Comparison of ENCODE assay signal across 9 cellular contexts in genomic region chr1:150628766-150629114, GRCh38. TPM values are rescaled to one million over a fixed set of nuclear protein-coding genes. Genes with fewer than 3 reads are reported as not detected.
DNase-seq lines count a peak whose midpoint lies in the region; ATAC-seq and TF ChIP-seq lines count a peak whose summit lies in the region.
"Had no signal": no experiment of that assay in that cellular context is flagged by ENCODE, and none has a peak within 500 bp of the region (broad histone marks: within the 10 kb centered on the region; RNA-seq: fewer than 3 reads in every experiment).

No MANE protein-coding gene starts in this region.

- H3K4me1 ChIP-seq in right atrium auricular region (peaks cover 0 to 22% of the 10 kb centered on the region in 2 donors), colonic mucosa (no peaks in the 10 kb centered on the region), mucosa of descending colon (ENCODE audit: low read depth) (peaks cover 22% of the 10 kb centered on the region)

- peaks cover 26% of the 10 kb centered on the region for H3K4me1 Mint-ChIP-seq in activated naive CD4-positive, alpha-beta T cell treated with anti-CD3 and anti-CD28 coated beads, Interleukin-2, amount 10 ng/mL, durations not matched to agents 7 days and 5 days
- H3K4me1 Mint-ChIP-seq in glutamatergic neuron (ENCODE audit: low read depth, unreplicated experiment), result peaks cover 13% of the 10 kb centered on the region

- intact Hi-C loops in cardiac septum (cut with DNase I), result loop anchor here (1.0 to 10.0 kb wide), 2 partner anchors 67 to 296 kb away; partner anchors contain the start of gene SETDB1
- intact Hi-C loops in colonic mucosa (cut with DNase I), result loop anchor here (10.0 kb wide), 1 partner anchor 164 kb away; no protein-coding TSS in a partner anchor
- intact Hi-C loops in mucosa of descending colon (cut with DNase I, micrococcal nuclease), result loop anchor here in 1 of 2 donors (10.0 kb wide), 1 partner anchor 74 kb away; no protein-coding TSS in a partner anchor

- H3K36me3 Mint-ChIP-seq in activated naive CD4-positive, alpha-beta T cell treated with anti-CD3 and anti-CD28 coated beads, Interleukin-2, amount 10 ng/mL, durations not matched to agents 7 days and 5 days, result peaks cover 39% of the 10 kb centered on the region
- H3K36me3 Mint-ChIP-seq in glutamatergic neuron (ENCODE audit: unreplicated experiment), result no peaks in the 10 kb centered on the region

- H3K27ac Mint-ChIP-seq in activated naive CD4-positive, alpha-beta T cell treated with anti-CD3 and anti-CD28 coated beads, Interleukin-2, amount 10 ng/mL, durations not matched to agents 7 days and 5 days, result no peak overlapping the region
- no peak overlapping the region for H3K27ac Mint-ChIP-seq in glutamatergic neuron (ENCODE audit: unreplicated experiment)
- H3K27ac Mint-ChIP-seq: activated CD4-positive, alpha-beta T cell treated with anti-CD3 and anti-CD28 coated beads for 36 hours had no signal

- ATAC-seq in mucosa of descending colon (no peak), HG02763 (IDR thresholded peaks at IDR 0.05; ENCODE audit: unreplicated experiment) (no peak)

- CTCF ChIA-PET in activated naive CD4-positive, alpha-beta T cell treated with anti-CD3 and anti-CD28 coated beads, Interleukin-2, amount 10 ng/mL, durations not matched to agents 7 days and 5 days (lab: Charles Lee), result interaction anchor here (0.9 to 3.6 kb wide), 6 partner anchors 8 to 345 kb away, joined by 3 to 58 read pairs (median 4); partner anchors contain the start of gene MCL1

- H3K9me3 ChIP-seq in right atrium auricular region (no peaks in the 10 kb centered on the region), colonic mucosa (no peaks in the 10 kb centered on the region), mucosa of descending colon (no peaks in the 10 kb centered on the region)

- no peak overlapping the region for H3K4me3 Mint-ChIP-seq in activated naive CD4-positive, alpha-beta T cell treated with anti-CD3 and anti-CD28 coated beads, Interleukin-2, amount 10 ng/mL, durations not matched to agents 7 days and 5 days
- H3K4me3 Mint-ChIP-seq in glutamatergic neuron (ENCODE audit: unreplicated experiment), result no peak overlapping the region
- H3K4me3 Mint-ChIP-seq: activated CD4-positive, alpha-beta T cell treated with anti-CD3 and anti-CD28 coated beads for 36 hours had no signal

- no peaks in the 10 kb centered on the region for H3K9me3 Mint-ChIP-seq in activated naive CD4-positive, alpha-beta T cell treated with anti-CD3 and anti-CD28 coated beads, Interleukin-2, amount 10 ng/mL, durations not matched to agents 7 days and 5 days
- H3K9me3 Mint-ChIP-seq in glutamatergic neuron (ENCODE audit: unreplicated experiment), result peaks cover 5% of the 10 kb centered on the region

- H3K27ac ChIP-seq in right atrium auricular region, result peak overlapping the region; percentile 96 to 98
- peak overlapping the region; percentile 84 for H3K27ac ChIP-seq in colonic mucosa

- peak overlapping the region; percentile 53 to 85 for H3K9ac ChIP-seq in colonic mucosa (ENCODE audit: low read depth in 2 of 2, low read length in 2 of 2)

- TF ChIP-seq CTCF in right atrium auricular region (IDR thresholded peaks at IDR 0.05), result no peak
- no peak for TF ChIP-seq CTCF in colonic mucosa (IDR thresholded peaks at IDR 0.05)
- TF ChIP-seq CTCF in mucosa of descending colon (IDR thresholded peaks at IDR 0.05), result no peak
- TF ChIP-seq CTCF in glutamatergic neuron (IDR thresholded peaks at IDR 0.05; ENCODE audit: partially characterized antibody, unreplicated experiment), result no peak

- H3K4me3 ChIP-seq in right atrium auricular region, result peak overlapping the region; percentile 71 to 75
- peak overlapping the region; percentile 55 for H3K4me3 ChIP-seq in colonic mucosa
- peak overlapping the region; percentile 31 for H3K4me3 ChIP-seq in mucosa of descending colon

- DNase-seq in right atrium auricular region (ENCODE audit: low spot score) (no peak), cardiac septum (ENCODE audit: low spot score) (no peak), colonic mucosa (no peak), mucosa of descending colon (no peak), glutamatergic neuron (no peak), T-helper 2 cell (no peak)
- no peak for DNase-seq in activated naive CD4-positive, alpha-beta T cell treated with anti-CD3 and anti-CD28 coated beads, Interleukin-2, amount 10 ng/mL, durations not matched to agents 7 days and 5 days

- no peaks in the 10 kb centered on the region for H3K27me3 ChIP-seq in right atrium auricular region
- no peaks in the 10 kb centered on the region for H3K27me3 ChIP-seq in colonic mucosa

- no peaks in the 10 kb centered on the region for H3K27me3 Mint-ChIP-seq in activated naive CD4-positive, alpha-beta T cell treated with anti-CD3 and anti-CD28 coated beads, Interleukin-2, amount 10 ng/mL, durations not matched to agents 7 days and 5 days
- peaks cover 2% of the 10 kb centered on the region for H3K27me3 Mint-ChIP-seq in glutamatergic neuron (ENCODE audit: unreplicated experiment)
- H3K27me3 Mint-ChIP-seq: activated CD4-positive, alpha-beta T cell treated with anti-CD3 and anti-CD28 coated beads for 36 hours had no signal

- H3K36me3 ChIP-seq in right atrium auricular region, result peaks cover 41% of the 10 kb centered on the region
- H3K36me3 ChIP-seq in colonic mucosa, result peaks cover 2% of the 10 kb centered on the region
- H3K36me3 ChIP-seq in mucosa of descending colon (ENCODE audit: low read depth), result peaks cover 7% of the 10 kb centered on the region

RNA-seq across cellular contexts. Expression of gene ENSA, which starts 0.7 kb away (rescaled TPM):
- total RNA-seq in right atrium auricular region, result 100 to 1,000 TPM in 1 of 2 donors, 10 to 100 TPM in 1; 81.7 to 139 TPM
- 141 TPM for total RNA-seq in cardiac septum
- 100 to 1,000 TPM; 199 to 227 TPM for total RNA-seq in colonic mucosa
- 100 to 1,000 TPM; 174 to 213 (median 194) TPM for total RNA-seq in mucosa of descending colon
- total RNA-seq in glutamatergic neuron (ENCODE audit: unreplicated experiment), result 122 TPM

RNA-seq across cellular contexts. Expression of gene MCL1, which starts 49.3 kb away (rescaled TPM):
- total RNA-seq in right atrium auricular region, result 100 to 1,000 TPM in 1 of 2 donors, 10 to 100 TPM in 1; 96.7 to 146 TPM
- 145 TPM for total RNA-seq in cardiac septum
- 100 to 1,000 TPM; 151 to 285 TPM for total RNA-seq in colonic mucosa
- total RNA-seq in mucosa of descending colon, result 100 to 1,000 TPM; 221 to 258 (median 236) TPM
- total RNA-seq in glutamatergic neuron (ENCODE audit: unreplicated experiment), result 154 TPM
